1 cellular context compared by ENCODE assay signal in genomic region chr1:196779093-196779492, GRCh38.
TF ChIP-seq lines count a peak whose summit lies in the region.

No MANE protein-coding gene starts in this region.

TF ChIP-seq in GM23338, 12 proteins besides CTCF, POLR2A, EP300 and RAD21 (continued from another document):
- TF ChIP-seq ZNF462 (CRISPR knock-in tag; IDR thresholded peaks at IDR 0.05), result no peak
- TF ChIP-seq ZNF114 (CRISPR knock-in tag; IDR thresholded peaks at IDR 0.05), result no peak
- TF ChIP-seq ZNF331 (CRISPR knock-in tag; IDR thresholded peaks at IDR 0.05; ENCODE audit: low read depth), result no peak
- no peak for TF ChIP-seq POLR2AphosphoS5 (IDR thresholded peaks at IDR 0.05; ENCODE audit: low read depth)
- TF ChIP-seq REST (IDR thresholded peaks at IDR 0.05; ENCODE audit: unreplicated experiment), result no peak
- TF ChIP-seq EZH2 (IDR thresholded peaks at IDR 0.05; ENCODE audit: low read depth, unreplicated experiment), result no peak
- no peak for TF ChIP-seq CREB1 (CRISPR knock-in tag; IDR thresholded peaks at IDR 0.05; ENCODE audit: low read depth)
- no peak for TF ChIP-seq STAT1 (IDR thresholded peaks at IDR 0.05; ENCODE audit: unreplicated experiment)
- no peak for TF ChIP-seq NANOG (IDR thresholded peaks at IDR 0.05; ENCODE audit: borderline replicate concordance)
- TF ChIP-seq, protein P1, sequence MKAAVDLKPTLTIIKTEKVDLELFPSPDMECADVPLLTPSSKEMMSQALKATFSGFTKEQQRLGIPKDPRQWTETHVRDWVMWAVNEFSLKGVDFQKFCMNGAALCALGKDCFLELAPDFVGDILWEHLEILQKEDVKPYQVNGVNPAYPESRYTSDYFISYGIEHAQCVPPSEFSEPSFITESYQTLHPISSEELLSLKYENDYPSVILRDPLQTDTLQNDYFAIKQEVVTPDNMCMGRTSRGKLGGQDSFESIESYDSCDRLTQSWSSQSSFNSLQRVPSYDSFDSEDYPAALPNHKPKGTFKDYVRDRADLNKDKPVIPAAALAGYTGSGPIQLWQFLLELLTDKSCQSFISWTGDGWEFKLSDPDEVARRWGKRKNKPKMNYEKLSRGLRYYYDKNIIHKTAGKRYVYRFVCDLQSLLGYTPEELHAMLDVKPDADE (IDR thresholded peaks at IDR 0.05), result no peak
